Comparison of ENCODE assay signal across 22 cellular contexts in the genomic region with DNA sequence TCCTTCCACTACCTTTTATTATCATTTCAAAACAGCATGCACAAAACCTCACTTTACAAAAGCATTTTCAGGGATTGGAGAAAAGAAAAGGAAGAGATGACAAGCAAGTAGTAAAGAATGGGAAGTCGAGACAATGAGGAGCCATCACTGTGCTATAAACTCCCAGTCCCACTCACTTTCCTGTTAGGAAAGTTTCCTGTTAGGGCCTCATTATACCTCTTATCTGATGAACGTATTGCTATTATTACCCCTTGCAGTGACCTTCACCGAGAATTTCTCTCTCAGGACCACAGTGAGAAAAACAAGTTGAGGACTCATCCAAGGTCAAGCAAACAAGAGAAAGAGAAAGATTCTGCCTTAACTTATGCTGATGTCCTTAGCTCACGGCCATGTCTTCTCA. TPM values are rescaled to one million over a fixed set of nuclear protein-coding genes. Genes with fewer than 3 reads are reported as not detected.
DNase-seq lines count a peak whose midpoint lies in the region; ATAC-seq, FAIRE-seq and TF ChIP-seq lines count a peak whose summit lies in the region.
"Had no signal": no experiment of that assay in that cellular context is flagged by ENCODE, and none has a peak within 500 bp of the region (broad histone marks: within the 10 kb centered on the region; RNA-seq: fewer than 3 reads in every experiment).

No MANE protein-coding gene starts in this region.

- no peak for TF ChIP-seq POLR2A in endothelial cell of umbilical vein (IDR thresholded peaks at IDR 0.05; ENCODE audit: low read depth, low read length)

- FAIRE-seq in endothelial cell of umbilical vein (lab: Jason Lieb, UNC) = peak; percentile 82
- FAIRE-seq: D721Med, G401.6, GM12878, GM12892, GM18507 had no signal

- CTCF ChIA-PET in SK-N-SH (lab: Yijun Ruan, JAX) = interaction anchor here (0.7 to 1.7 kb wide), 3 partner anchors 25 to 884 kb away, joined by 3 to 5 read pairs (median 4); no protein-coding TSS in a partner anchor
- CTCF ChIA-PET in endothelial cell of umbilical vein (lab: Charles Lee) = interaction anchor here (1.1 to 1.5 kb wide), 2 partner anchors 67 to 83 kb away, joined by 3 read pairs; no protein-coding TSS in a partner anchor
- CTCF ChIA-PET in GM10248 (lab: Yijun Ruan, JAX) = no interaction called here

- no peak for DNase-seq in SK-N-SH
- peak; percentile 68 for DNase-seq in endothelial cell of umbilical vein (ENCODE audit: low read depth, low spot score)
- no peak for DNase-seq in GM10248 (ENCODE audit: extremely low spot score)
- DNase-seq: AML-193; Caco-2; Calu3; CD4-positive, alpha-beta T cell; CD8-positive, alpha-beta T cell; DMS79 treated with DMSO at 0.1 percent for 48 hours; GF-D8 had no signal

- peaks cover 6% of the 10 kb centered on the region for H3F3A ChIP-seq in SK-N-SH (replicated peaks; ENCODE audit: insufficient read depth)

- H3K9me3 ChIP-seq in SK-N-SH (no peaks in the 10 kb centered on the region), endothelial cell of umbilical vein (replicated peaks; ENCODE audit: control insufficient read depth, insufficient read depth, low read length) (no peaks in the 10 kb centered on the region)
- H3K9me3 ChIP-seq: A549, Caco-2 had no signal

- no peaks in the 10 kb centered on the region for H3K27me3 ChIP-seq in SK-N-SH (ENCODE audit: insufficient read depth)
- H3K27me3 ChIP-seq in endothelial cell of umbilical vein (ENCODE audit: control insufficient read depth in 2 of 2, insufficient read depth in 2 of 2, low read length in 2 of 2) = peaks cover 3 to 5% of the 10 kb centered on the region in 2 experiments
- H3K27me3 ChIP-seq: BLaER1 treated with 17β-estradiol and CSF1 and Interleukin-3, amounts not matched to agents 10 nM and 100 nM had no signal

- H3K4me1 ChIP-seq in SK-N-SH (ENCODE audit: control insufficient read depth in 1 of 2, insufficient read depth in 2 of 2, low read depth in 1 of 2, low read length in 1 of 2) = 0 out of 4 replicates have a peak, but pooled peaks cover 0 to 7% of the 10 kb centered on the region in 2 experiments
- peaks cover 8% of the 10 kb centered on the region for H3K4me1 ChIP-seq in endothelial cell of umbilical vein (ENCODE audit: control insufficient read depth, extremely low read depth, insufficient read depth, low read length)
- H3K4me1 ChIP-seq: A549, Caco-2 had no signal

- TF ChIP-seq EP300 in SK-N-SH (IDR thresholded peaks at IDR 0.05; ENCODE audit: borderline replicate concordance in 1 of 2, low read depth in 1 of 2, low read length in 1 of 2) = no peak

- 43% methylated on average over 4 of the region's 4 CpGs for WGBS in SK-N-SH (ENCODE audit: low lambda C conversion rate)

- H3K9me1 ChIP-seq in endothelial cell of umbilical vein (replicated peaks; ENCODE audit: control insufficient read depth, extremely low read depth, insufficient read depth, low read length) = no peaks in the 10 kb centered on the region

- H3K9ac ChIP-seq in SK-N-SH = no peak overlapping the region
- no peak overlapping the region for H3K9ac ChIP-seq in endothelial cell of umbilical vein (replicated peaks; ENCODE audit: extremely low read depth, insufficient read depth, low read length)
- H3K9ac ChIP-seq: BLaER1 treated with 17β-estradiol and CSF1 and Interleukin-3, amounts not matched to agents 10 nM and 100 nM had no signal

- peak overlapping the region; percentile 60 for H2AFZ ChIP-seq in SK-N-SH (ENCODE audit: low read depth)
- no peak overlapping the region for H2AFZ ChIP-seq in endothelial cell of umbilical vein (ENCODE audit: low read depth, low read length)

- POLR2A ChIA-PET in SK-N-SH (lab: Yijun Ruan, JAX) = no interaction called here
- POLR2A ChIA-PET in endothelial cell of umbilical vein (lab: Charles Lee) = no interaction called here
- POLR2A ChIA-PET in GM10248 (lab: Yijun Ruan, JAX) = no interaction called here

- ATAC-seq in SK-N-SH treated with all-trans-retinoic acid at 6 μM for 48 hours (no peak), HG03196 (IDR thresholded peaks at IDR 0.05; ENCODE audit: unreplicated experiment) (no peak)
- ATAC-seq: A549; CD8-positive, alpha-beta T cell; GM12878 had no signal

- H3K4me3 ChIP-seq in SK-N-SH (ENCODE audit: low read depth in 2 of 2, low read length in 1 of 2) (no peak overlapping the region), endothelial cell of umbilical vein (replicated peaks in 1 of 3; ENCODE audit: insufficient read depth in 1 of 3, low read depth in 1 of 3, low read length in 3 of 3) (no peak overlapping the region)
- H3K4me3 ChIP-seq: A549; BLaER1 treated with 17β-estradiol and CSF1 and Interleukin-3, amounts not matched to agents 10 nM and 100 nM; GM12878 had no signal

- no peak for TF ChIP-seq RAD21 in SK-N-SH (IDR thresholded peaks at IDR 0.05; ENCODE audit: low read length)

- TF ChIP-seq CTCF in SK-N-SH (IDR thresholded peaks at IDR 0.05) (no peak), endothelial cell of umbilical vein (IDR thresholded peaks at IDR 0.05; ENCODE audit: extremely low read depth in 1 of 2, insufficient read depth in 1 of 2, low read depth in 1 of 2, low read length in 2 of 2) (no peak), GM10248 (IDR thresholded peaks at IDR 0.05; ENCODE audit: control extremely low read depth, extremely low read depth, low read depth, missing control alignments) (no peak)

- intact Hi-C loops in endothelial cell of umbilical vein (cut with micrococcal nuclease) = no loop called here

- dilution Hi-C loops in endothelial cell of umbilical vein (cut with MboI; ENCODE audit: extremely low pct_ligation_motif_present, low sequenced_read_pairs) = no loop called here

- H3K36me3 ChIP-seq in SK-N-SH (replicated peaks in 1 of 2; ENCODE audit: control insufficient read depth in 1 of 2, insufficient read depth in 2 of 2, low read length in 1 of 2) (no peaks in the 10 kb centered on the region), endothelial cell of umbilical vein (ENCODE audit: control insufficient read depth in 2 of 2, extremely low read depth in 1 of 2, insufficient read depth in 2 of 2, low read length in 2 of 2) (no peaks in the 10 kb centered on the region)
- H3K36me3 ChIP-seq: BLaER1 treated with 17β-estradiol and CSF1 and Interleukin-3, amounts not matched to agents 10 nM and 100 nM had no signal

- H3K27ac ChIP-seq in SK-N-SH (ENCODE audit: low read depth in 2 of 2, low read length in 1 of 2) = peak overlapping the region in 1 of 2 experiments; percentile 73; a peak in 2 of 4 replicates
- H3K27ac ChIP-seq in endothelial cell of umbilical vein (ENCODE audit: insufficient read depth, low read depth, low read length) = no peak overlapping the region
- H3K27ac ChIP-seq: 22Rv1; A549; BLaER1 treated with 17β-estradiol and CSF1 and Interleukin-3, amounts not matched to agents 10 nM and 100 nM; C4-2B had no signal

- H3K4me2 ChIP-seq in SK-N-SH = peak overlapping the region; percentile 8; the same call in 1 of the 2 replicates
- H3K4me2 ChIP-seq in endothelial cell of umbilical vein (ENCODE audit: insufficient read depth, low read length) = peak overlapping the region; percentile 37
- H3K4me2 ChIP-seq: A549; BLaER1 treated with 17β-estradiol and CSF1 and Interleukin-3, amounts not matched to agents 10 nM and 100 nM had no signal

- H4K20me1 ChIP-seq in SK-N-SH (ENCODE audit: insufficient read depth) (no peaks in the 10 kb centered on the region), endothelial cell of umbilical vein (replicated peaks; ENCODE audit: control insufficient read depth, extremely low read depth, insufficient read depth, low read length) (no peaks in the 10 kb centered on the region)
- H4K20me1 ChIP-seq: BLaER1 treated with 17β-estradiol and CSF1 and Interleukin-3, amounts not matched to agents 10 nM and 100 nM had no signal

- H3K79me2 ChIP-seq in SK-N-SH (ENCODE audit: insufficient read depth) (no peaks in the 10 kb centered on the region), endothelial cell of umbilical vein (ENCODE audit: control insufficient read depth, insufficient read depth, low read length) (no peaks in the 10 kb centered on the region)

- no peaks in the 10 kb centered on the region for H3K9me2 ChIP-seq in SK-N-SH

- BruUV-seq in endothelial cell of umbilical vein (replicated peaks; lab: Mats Ljungman, UMichigan) = no TSS peak

TF ChIP-seq in SK-N-SH, 30 proteins besides CTCF, POLR2A, EP300 and RAD21 (continues in another document):
- TF ChIP-seq TEAD4 (IDR thresholded peaks at IDR 0.05; ENCODE audit: borderline replicate concordance, insufficient read depth) (no peak), GATA2 (CRISPR knock-in tag; IDR thresholded peaks at IDR 0.05) (no peak), RFX5 (IDR thresholded peaks at IDR 0.05; ENCODE audit: low read length) (no peak)

TF ChIP-seq in SK-N-SH treated with all-trans-retinoic acid at 6 μM for 48 hours, 23 proteins besides CTCF, POLR2A, EP300 and RAD21 (continues in another document):
- no peak for TF ChIP-seq ZNF8 (CRISPR knock-in tag; IDR thresholded peaks at IDR 0.05)
- TF ChIP-seq CSDC2 (CRISPR knock-in tag; IDR thresholded peaks at IDR 0.05) = no peak
- TF ChIP-seq ESRRG (CRISPR knock-in tag; IDR thresholded peaks at IDR 0.05) = no peak
- TF ChIP-seq ARNTL (CRISPR knock-in tag; IDR thresholded peaks at IDR 0.05; ENCODE audit: borderline replicate concordance, low read depth) = no peak

TF ChIP-seq in endothelial cell of umbilical vein, 7 proteins besides CTCF, POLR2A, EP300 and RAD21:
- TF ChIP-seq FOS (IDR thresholded peaks at IDR 0.05; ENCODE audit: borderline replicate concordance, insufficient read depth, low read length) (peak; percentile 13), EZH2 (IDR thresholded peaks at IDR 0.05; ENCODE audit: borderline replicate concordance, low read depth, low read length, severe bottlenecking) (no peak), GATA2 (IDR thresholded peaks at IDR 0.05; ENCODE audit: insufficient read depth, insufficient read length, low read depth, low read length) (peak; percentile 87)

RNA-seq across cellular contexts. Expression of a gene that starts 28.8 kb away (rescaled TPM):
- 4.8 and 10.1 TPM in 2 replicates for polyA plus RNA-seq in SK-N-SH (2012; rRNA removed)
- 7.1 and 11.5 TPM in 2 replicates for polyA plus RNA-seq in SK-N-SH (2012; cell fraction: cytosol; rRNA removed)
- polyA plus RNA-seq in SK-N-SH (2012; cell fraction: nucleus; rRNA removed) = 5.4 and 8.7 TPM in 2 replicates
- not detected in 2 replicates for total RNA-seq in endothelial cell of umbilical vein
- polyA plus RNA-seq in endothelial cell of umbilical vein = 0.10 TPM in 1 of 2 replicates, not detected in the other
- polyA plus RNA-seq in endothelial cell of umbilical vein (2011; cell fraction: cytosol; rRNA removed) = 0.09 and 0.10 TPM in 2 replicates
- not detected in 2 replicates for polyA plus RNA-seq in endothelial cell of umbilical vein (2011; cell fraction: nucleus; rRNA removed)
- polyA plus RNA-seq in endothelial cell of umbilical vein (2012) = not detected in 2 replicates
- not detected in 2 replicates for polyA minus RNA-seq in endothelial cell of umbilical vein
- polyA minus RNA-seq in endothelial cell of umbilical vein (2011; cell fraction: cytosol; rRNA and poly(A)+ RNA removed) = not detected
- polyA minus RNA-seq in endothelial cell of umbilical vein (2011; cell fraction: nucleus; rRNA and poly(A)+ RNA removed) = not detected in 2 replicates
- total RNA-seq: A172; Caco-2; Calu3; CD8-positive, alpha-beta T cell had no signal
